Comparison of ENCODE assay signal across 16 cellular contexts in the genomic region with DNA sequence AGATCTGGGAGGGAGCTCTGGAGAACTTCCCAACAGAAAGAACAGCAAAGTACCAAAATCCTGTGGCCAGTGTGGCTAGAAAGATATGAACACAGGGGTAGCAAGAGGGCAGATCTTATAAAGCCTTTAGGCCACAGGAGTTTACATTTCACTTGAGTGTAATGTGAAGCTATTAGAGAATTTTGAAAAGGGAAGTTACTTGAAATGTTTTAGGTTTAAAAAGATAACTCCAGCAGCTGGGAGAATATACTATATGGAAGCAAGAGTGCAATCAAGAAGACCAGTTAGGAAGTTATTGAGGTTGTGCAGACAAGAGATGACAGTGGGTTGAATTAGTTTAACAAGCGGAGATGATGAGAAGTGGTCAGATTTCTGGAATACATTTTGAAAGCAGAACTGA. TPM values are rescaled to one million over a fixed set of nuclear protein-coding genes. Genes with fewer than 3 reads are reported as not detected.
"Had no signal": no experiment of that assay in that cellular context is flagged by ENCODE, and none has a peak within 500 bp of the region (broad histone marks: within the 10 kb centered on the region; RNA-seq: fewer than 3 reads in every experiment).

No MANE protein-coding gene starts in this region.

- H3K4me1 Mint-ChIP-seq: activated CD4-positive, alpha-beta T cell treated with anti-CD3 and anti-CD28 coated beads, Interleukin-2, amount 10 ng/mL, durations not matched to agents 7 days and 5 days; natural killer cell had no signal

- H3K36me3 ChIP-seq: cardiac muscle cell, tibial nerve, uterus had no signal

- H3K27me3 ChIP-seq: cardiac muscle cell, tibial nerve, uterus had no signal

- DNase-seq: activated CD4-positive, alpha-beta T cell treated with anti-CD3 and anti-CD28 coated beads, Interleukin-2, amount 10 ng/mL, durations not matched to agents 7 days and 5 days; activated CD8-positive, alpha-beta memory T cell treated with anti-CD3 and anti-CD28 coated beads, Interleukin-2, amount 50 U/mL, for 48 hours; activated gamma-delta T cell; activated naive CD8-positive, alpha-beta T cell treated with anti-CD3 and anti-CD28 coated beads, Interleukin-2, amount 10 ng/mL, durations not matched to agents 7 days and 5 days; activated T-cell treated with anti-CD3 and anti-CD28 coated beads, Interleukin-2, amount 50 U/mL, for 72 hours; aorta; glutamatergic neuron; mesenchymal stem cell; natural killer cell; stimulated activated CD4-positive, alpha-beta T cell treated with anti-CD3 and anti-CD28 coated beads, Interleukin-4, amount 100 ng/mL, for 1 hour; stimulated activated naive CD4-positive, alpha-beta T cell; T-helper 1 cell; uterus had no signal

- H3K27ac Mint-ChIP-seq: activated CD4-positive, alpha-beta T cell treated with anti-CD3 and anti-CD28 coated beads, Interleukin-2, amount 10 ng/mL, durations not matched to agents 7 days and 5 days; activated naive CD8-positive, alpha-beta T cell treated with anti-CD3 and anti-CD28 coated beads, Interleukin-2, amount 10 ng/mL, durations not matched to agents 7 days and 5 days; activated T-cell treated with anti-CD3 and anti-CD28 coated beads, Interleukin-2, amount 50 U/mL, for 72 hours; natural killer cell had no signal

- H3K4me1 ChIP-seq: tibial nerve, uterus had no signal

- H3K36me3 Mint-ChIP-seq: natural killer cell had no signal

- H3K27me3 Mint-ChIP-seq: activated CD4-positive, alpha-beta T cell treated with anti-CD3 and anti-CD28 coated beads, Interleukin-2, amount 10 ng/mL, durations not matched to agents 7 days and 5 days; activated naive CD8-positive, alpha-beta T cell treated with anti-CD3 and anti-CD28 coated beads, Interleukin-2, amount 10 ng/mL, durations not matched to agents 7 days and 5 days had no signal

- H3K9me3 Mint-ChIP-seq: activated CD4-positive, alpha-beta T cell treated with anti-CD3 and anti-CD28 coated beads, Interleukin-2, amount 10 ng/mL, durations not matched to agents 7 days and 5 days; activated naive CD8-positive, alpha-beta T cell treated with anti-CD3 and anti-CD28 coated beads, Interleukin-2, amount 10 ng/mL, durations not matched to agents 7 days and 5 days; activated T-cell treated with anti-CD3 and anti-CD28 coated beads, Interleukin-2, amount 50 U/mL, for 72 hours; natural killer cell had no signal

- H3K27ac ChIP-seq: cardiac muscle cell, tibial nerve, uterus had no signal

- H3K4me3 ChIP-seq: cardiac muscle cell, tibial nerve, uterus had no signal

- H3K4me3 Mint-ChIP-seq: activated CD4-positive, alpha-beta T cell treated with anti-CD3 and anti-CD28 coated beads, Interleukin-2, amount 10 ng/mL, durations not matched to agents 7 days and 5 days; activated naive CD8-positive, alpha-beta T cell treated with anti-CD3 and anti-CD28 coated beads, Interleukin-2, amount 10 ng/mL, durations not matched to agents 7 days and 5 days; activated T-cell treated with anti-CD3 and anti-CD28 coated beads, Interleukin-2, amount 50 U/mL, for 72 hours; natural killer cell had no signal

- H3K9me3 ChIP-seq: tibial nerve, uterus had no signal

RNA-seq across cellular contexts. Expression of a gene that starts 41.7 kb away (rescaled TPM):
- total RNA-seq: dermis microvascular lymphatic vessel endothelial cell had no signal
